9 cellular contexts compared by ENCODE assay signal in genomic region chr22:48492371-48493320, GRCh38.
DNase-seq lines count a peak whose midpoint lies in the region; ATAC-seq lines count a peak whose summit lies in the region.
"Had no signal": no experiment of that assay in that cellular context is flagged by ENCODE, and none has a peak within 500 bp of the region (broad histone marks: within the 10 kb centered on the region; RNA-seq: fewer than 3 reads in every experiment).

No MANE protein-coding gene starts in this region.

- peaks cover 0 to 8% (median 0%) of the 10 kb centered on the region in 10 experiments; a peak in 8 of 20 replicates for H3K4me1 ChIP-seq in BLaER1 treated with 17β-estradiol and CSF1 and Interleukin-3, amounts not matched to agents 10 nM and 100 nM

- ATAC-seq in HG03439 (IDR thresholded peaks at IDR 0.05; ENCODE audit: unreplicated experiment) = no peak
- no peak for ATAC-seq in GM19395 (IDR thresholded peaks at IDR 0.05; ENCODE audit: unreplicated experiment)

- peaks cover 0 to 72% (median 10%) of the 10 kb centered on the region in 11 experiments; a peak in 10 of 22 replicates for H4K20me1 ChIP-seq in BLaER1 treated with 17β-estradiol and CSF1 and Interleukin-3, amounts not matched to agents 10 nM and 100 nM

- peaks cover 41 to 47% (median 45%) of the 10 kb centered on the region in 11 experiments for H3K27me3 ChIP-seq in BLaER1 treated with 17β-estradiol and CSF1 and Interleukin-3, amounts not matched to agents 10 nM and 100 nM

- DNase-seq in GM19238 (ENCODE audit: insufficient read length, low spot score) (peak; percentile 74), NCI-H345 treated with DMSO at 0.1 percent for 48 hours (lab: John Stamatoyannopoulos, UW; ENCODE audit: unreplicated experiment) (peak; percentile 30), glomerular visceral epithelial cell (ENCODE audit: extremely low spot score) (peak; percentile 34), posterior cingulate gyrus (peak in 9 of 10 donors; percentile 61 to 95 (median 78))
- DNase-seq in activated CD8-positive, alpha-beta memory T cell treated with anti-CD3 and anti-CD28 coated beads for 24 hours = peak; percentile 61

- H3K4me3 ChIP-seq in BLaER1 treated with 17β-estradiol and CSF1 and Interleukin-3, amounts not matched to agents 10 nM and 100 nM = no peak overlapping the region

- H3K4me2 ChIP-seq in BLaER1 treated with 17β-estradiol and CSF1 and Interleukin-3, amounts not matched to agents 10 nM and 100 nM = peak overlapping the region in 6 of 11 experiments; percentile 8 to 76 (median 31); a peak in 7 of 22 replicates

- intact Hi-C loops in posterior cingulate gyrus (cut with DNase I) = loop anchor here (5.0 to 10.0 kb wide), 3 partner anchors 85 to 1648 kb away; no protein-coding TSS in a partner anchor

- peak overlapping the region in 1 of 11 experiments; percentile 18; a peak in 1 of 22 replicates for H3K27ac ChIP-seq in BLaER1 treated with 17β-estradiol and CSF1 and Interleukin-3, amounts not matched to agents 10 nM and 100 nM
- H3K27ac ChIP-seq: neutrophil had no signal

- no peaks in the 10 kb centered on the region for H3K9me3 ChIP-seq in BLaER1 treated with 17β-estradiol and CSF1 and Interleukin-3, amounts not matched to agents 10 nM and 100 nM (replicated peaks in 1 of 11)
- H3K9me3 ChIP-seq: neutrophil had no signal

- H3K36me3 ChIP-seq in BLaER1 treated with 17β-estradiol and CSF1 and Interleukin-3, amounts not matched to agents 10 nM and 100 nM = no peaks in the 10 kb centered on the region
- H3K36me3 ChIP-seq: neutrophil had no signal

- 0 out of 22 replicates have a peak overlapping the region, but pooled peaks of 1 of the 11 experiments have one; percentile 3 for H3K9ac ChIP-seq in BLaER1 treated with 17β-estradiol and CSF1 and Interleukin-3, amounts not matched to agents 10 nM and 100 nM
